Comparison of ENCODE assay signal across 8 cellular contexts in genomic region chr6:11810039-11810541, GRCh38. TPM values are rescaled to one million over a fixed set of nuclear protein-coding genes. Genes with fewer than 3 reads are reported as not detected.
A peak's percentile ranks its signal among the peaks of the same experiment; 100 is the strongest.
DNase-seq lines count a peak whose midpoint lies in the region; TF ChIP-seq lines count a peak whose summit lies in the region.

No MANE protein-coding gene starts in this region.

- no peaks in the 10 kb centered on the region for H3K9me3 ChIP-seq in A673 (ENCODE audit: low read depth, low read length, poor library complexity, severe bottlenecking)
- no peaks in the 10 kb centered on the region for H3K9me3 ChIP-seq in MG63

- BruUV-seq in A673 (replicated peaks; lab: Mats Ljungman, UMichigan): no TSS peak

- DNase-seq in A673 (ENCODE audit: low spot score) (peak; percentile 73), MG63 (peak; percentile 97), coronary artery (ENCODE audit: low spot score) (peak; percentile 93), medulla oblongata (ENCODE audit: extremely low spot score) (peak; percentile 75), iPS-NIHi7 (ENCODE audit: extremely low spot score) (no peak)
- no peak for DNase-seq in effector CD8-positive, alpha-beta T cell (lab: John Stamatoyannopoulos, UW)
- no peak for DNase-seq in stimulated activated CD4-positive, alpha-beta T cell treated with anti-CD3 and anti-CD28 coated beads, Interleukin-2, amount 100 ng/mL, for 24 hours
- no peak for DNase-seq in activated CD4-positive, alpha-beta T cell treated with anti-CD3 and anti-CD28 coated beads, Interleukin-2, amount 50 U/mL, for 4 hours

- H3K4me3 ChIP-seq in A673 (ENCODE audit: low read depth, low read length, poor library complexity, severe bottlenecking) (no peak overlapping the region), MG63 (no peak overlapping the region), coronary artery (peak overlapping the region; percentile 37)

- H3K27me3 ChIP-seq in A673 (replicated peaks; ENCODE audit: insufficient read depth, low read depth, low read length, poor library complexity) (peaks cover 20% of the 10 kb centered on the region), MG63 (no peaks in the 10 kb centered on the region)

- CTCF ChIA-PET in A673 (lab: Charles Lee): no interaction called here

- H3K36me3 ChIP-seq in A673 (ENCODE audit: insufficient read depth, low read length, poor library complexity, severe bottlenecking): no peaks in the 10 kb centered on the region
- no peaks in the 10 kb centered on the region for H3K36me3 ChIP-seq in MG63

- H3K27ac ChIP-seq in A673 (ENCODE audit: low read depth, low read length, poor library complexity, severe bottlenecking) (no peak overlapping the region), coronary artery (peak overlapping the region; percentile 51 to 88)

- TF ChIP-seq CTCF in A673 (conservative IDR thresholded peaks at IDR 0.05; ENCODE audit: low read depth, low read length) (no peak), coronary artery (IDR thresholded peaks at IDR 0.05) (no peak)

- intact Hi-C loops in A673 (cut with micrococcal nuclease; ENCODE audit: unreplicated experiment): no loop called here

- peaks cover 18% of the 10 kb centered on the region for H3K4me1 ChIP-seq in A673 (ENCODE audit: insufficient read depth, low read length, poor library complexity, severe bottlenecking)

- POLR2A ChIA-PET in A673 (lab: Charles Lee; ENCODE audit: low non-redundant PET): no interaction called here

RNA-seq across cellular contexts. Expression of gene ADTRP, which starts 31.5 kb away (rescaled TPM):
- not detected in 2 replicates for total RNA-seq in A673 (2021)
- 1.5 and 2.1 TPM in 2 replicates for total RNA-seq in MG63 (2014; rRNA removed; shearing (Covaris generic); ENCODE audit: low replicate concordance)

Comparison
In these comparisons a context has a peak if more than half of its experiments do, and no peak if none do; other contexts are left out.
1. DNase-seq: peak in A673 (single experiment), MG63 (single experiment), coronary artery (single experiment) and medulla oblongata (single experiment); none in effector CD8-positive, alpha-beta T cell (single experiment), iPS-NIHi7 (single experiment), stimulated activated CD4-positive, alpha-beta T cell treated with anti-CD3 and anti-CD28 coated beads, Interleukin-2, amount 100 ng/mL, for 24 hours (0 of 2) and activated CD4-positive, alpha-beta T cell treated with anti-CD3 and anti-CD28 coated beads, Interleukin-2, amount 50 U/mL, for 4 hours (0 of 2).